Comparison of ENCODE assay signal across 1 cellular context in genomic region chr13:114310961-114311360, GRCh38.
TF ChIP-seq lines count a peak whose summit lies in the region.

No MANE protein-coding gene starts in this region.

TF ChIP-seq in IMR-90, 13 proteins besides CTCF, POLR2A, EP300 and RAD21 (continued from another document):
- TF ChIP-seq ELK1 (IDR thresholded peaks at IDR 0.05; ENCODE audit: borderline replicate concordance, low read depth, low read length), result no peak
- TF ChIP-seq, protein P1, sequence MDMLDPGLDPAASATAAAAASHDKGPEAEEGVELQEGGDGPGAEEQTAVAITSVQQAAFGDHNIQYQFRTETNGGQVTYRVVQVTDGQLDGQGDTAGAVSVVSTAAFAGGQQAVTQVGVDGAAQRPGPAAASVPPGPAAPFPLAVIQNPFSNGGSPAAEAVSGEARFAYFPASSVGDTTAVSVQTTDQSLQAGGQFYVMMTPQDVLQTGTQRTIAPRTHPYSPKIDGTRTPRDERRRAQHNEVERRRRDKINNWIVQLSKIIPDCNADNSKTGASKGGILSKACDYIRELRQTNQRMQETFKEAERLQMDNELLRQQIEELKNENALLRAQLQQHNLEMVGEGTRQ (IDR thresholded peaks at IDR 0.05; ENCODE audit: low read depth, low read length), result no peak
- no peak for TF ChIP-seq CEBPB (IDR thresholded peaks at IDR 0.05; ENCODE audit: low read depth, low read length)
- TF ChIP-seq SMC3 (IDR thresholded peaks at IDR 0.05; ENCODE audit: low read depth, low read length), result no peak
- no peak for TF ChIP-seq CHD1 (IDR thresholded peaks at IDR 0.05; ENCODE audit: low read depth, low read length)
